Comparison of ENCODE assay signal across 8 cellular contexts in the genomic region with DNA sequence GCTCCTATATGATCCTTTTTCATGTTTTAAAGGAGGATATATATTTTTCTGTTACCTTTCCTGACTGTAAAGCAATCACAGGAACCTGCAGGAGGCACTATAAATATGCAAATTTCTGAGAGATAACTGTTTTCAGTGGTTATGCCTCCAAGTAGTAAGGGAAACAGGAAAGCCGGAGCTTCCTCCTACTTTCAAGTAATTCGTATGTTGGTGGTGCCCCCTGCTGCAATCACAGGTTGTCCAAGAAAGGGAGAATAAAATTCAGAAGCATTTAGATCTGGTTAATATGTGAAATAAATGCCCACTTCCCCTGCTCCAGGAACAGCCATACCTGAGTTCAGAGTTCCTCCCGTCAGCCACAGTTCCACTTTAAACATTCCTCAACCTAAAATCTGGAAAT. TPM values are rescaled to one million over a fixed set of nuclear protein-coding genes. Genes with fewer than 3 reads are reported as not detected.
DNase-seq lines count a peak whose midpoint lies in the region; FAIRE-seq and TF ChIP-seq lines count a peak whose summit lies in the region.

No MANE protein-coding gene starts in this region.

- TF ChIP-seq CTCF in VCaP (conservative IDR thresholded peaks at IDR 0.05): peak; percentile 65
- peak; percentile 28 for TF ChIP-seq CTCF in nephron progenitor cell (IDR thresholded peaks at IDR 0.05)

- no peaks in the 10 kb centered on the region for H3K9me3 Mint-ChIP-seq in nephron progenitor cell

- peaks cover 4% of the 10 kb centered on the region for H3K4me1 Mint-ChIP-seq in nephron progenitor cell

- no peak overlapping the region for H3K4me3 Mint-ChIP-seq in nephron progenitor cell

- in situ Hi-C loops in KBM-7 (cut with MboI; ENCODE audit: low pct_unique_long_range_greater_than_20kb, low sequenced_read_pairs): no loop called here

- H3K36me3 Mint-ChIP-seq in nephron progenitor cell (ENCODE audit: low read depth): no peaks in the 10 kb centered on the region

- H3K27ac Mint-ChIP-seq in nephron progenitor cell: no peak overlapping the region

- TF ChIP-seq POLR2A in GM12892 (IDR thresholded peaks at IDR 0.05; ENCODE audit: low read depth, low read length): no peak

- FAIRE-seq in GM12892 (lab: Jason Lieb, UNC): no peak

- no peak overlapping the region for H3K27ac ChIP-seq in VCaP

- H3K27me3 Mint-ChIP-seq in nephron progenitor cell (ENCODE audit: low read depth, poor library complexity): peaks cover 19% of the 10 kb centered on the region

- DNase-seq in NCI-H1694 treated with DMSO at 0.1 percent for 48 hours (lab: John Stamatoyannopoulos, UW) (peak; percentile 41), NCI-H1694 (lab: John Stamatoyannopoulos, UW) (no peak), KBM-7 (peak; percentile 71), nephron progenitor cell (peak; percentile 37), GM12892 (ENCODE audit: insufficient read length) (no peak), NCI-H226 (no peak)
- no peak for DNase-seq in activated CD4-positive, alpha-beta T cell treated with anti-CD3 and anti-CD28 coated beads for 48 hours

RNA-seq across cellular contexts. Expression of a gene that starts 12.0 kb away (rescaled TPM):
- 7.2 TPM for polyA plus RNA-seq in GM12892 (2012; ENCODE audit: missing spikeins)

Comparison
In these comparisons a context has a peak if more than half of its experiments do, and no peak if none do; other contexts are left out.
1. DNase-seq: peak in NCI-H1694 treated with DMSO at 0.1 percent for 48 hours (single experiment), KBM-7 (single experiment) and nephron progenitor cell (single experiment); none in NCI-H1694 (single experiment), activated CD4-positive, alpha-beta T cell treated with anti-CD3 and anti-CD28 coated beads for 48 hours (single experiment), GM12892 (single experiment) and NCI-H226 (single experiment).